Comparison of ENCODE assay signal across 17 cellular contexts in the genomic region with DNA sequence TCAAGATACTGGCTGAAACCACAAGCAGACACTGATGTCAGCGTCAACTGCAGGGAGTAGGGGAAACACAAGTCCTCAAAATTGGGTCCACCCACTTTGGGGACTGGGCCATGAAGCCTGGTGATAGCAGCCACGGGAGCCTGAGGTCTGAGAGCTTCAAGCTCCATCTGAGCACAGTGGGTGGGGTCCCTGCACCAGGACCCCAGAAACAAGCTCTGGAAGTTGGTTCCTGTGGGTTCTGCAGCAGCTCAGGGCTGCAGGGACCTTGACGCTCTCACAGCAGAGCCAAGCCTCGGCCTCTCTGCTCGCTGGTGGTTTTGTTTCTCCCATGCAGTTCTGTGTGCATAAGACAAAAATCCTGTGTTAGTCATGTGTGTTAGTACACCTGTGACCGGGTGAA. TPM values are rescaled to one million over a fixed set of nuclear protein-coding genes. Genes with fewer than 3 reads are reported as not detected.
DNase-seq lines count a peak whose midpoint lies in the region; ATAC-seq and TF ChIP-seq lines count a peak whose summit lies in the region.
"Had no signal": no experiment of that assay in that cellular context is flagged by ENCODE, and none has a peak within 500 bp of the region (broad histone marks: within the 10 kb centered on the region; RNA-seq: fewer than 3 reads in every experiment).

No MANE protein-coding gene starts in this region.

- H3K9me3 ChIP-seq in lower lobe of right lung, result no peaks in the 10 kb centered on the region

- H3K4me3 Mint-ChIP-seq in stimulated activated effector memory CD8-positive, alpha-beta T cell treated with anti-CD3 and anti-CD28 coated beads, Interleukin-12 subunit alpha, Interleukin-12 subunit beta, amount 100 ng/mL, for 72 hours, result no peak overlapping the region
- H3K4me3 Mint-ChIP-seq: T-helper 2 cell treated with Interferon-gamma antibody and Interleukin-4, amounts not matched to agents 5 μg/mL and 100 μg/mL, for 36 hours had no signal

- DNase-seq in RWPE1 (ENCODE audit: low spot score) (no peak), cerebellar cortex (ENCODE audit: low spot score) (peak; percentile 29), lower lobe of right lung (peak; percentile 38), ACHN (no peak)
- no peak for DNase-seq in stimulated activated effector memory CD8-positive, alpha-beta T cell treated with anti-CD3 and anti-CD28 coated beads, Interleukin-12 subunit alpha, Interleukin-12 subunit beta, amount 100 ng/mL, for 72 hours (ENCODE audit: low spot score in 2 of 2)
- DNase-seq: activated gamma-delta T cell, BE2C, kidney glomerular epithelial cell, NCI-H2029 treated with DMSO at 0.1 percent for 48 hours, NCI-H526 treated with DMSO at 0.1 percent for 48 hours, occipital lobe, substantia nigra had no signal

- intact Hi-C loops in lower lobe of right lung (cut with DNase I), result no loop called here

- peaks cover 35% of the 10 kb centered on the region for H3K4me1 Mint-ChIP-seq in stimulated activated effector memory CD8-positive, alpha-beta T cell treated with anti-CD3 and anti-CD28 coated beads, Interleukin-12 subunit alpha, Interleukin-12 subunit beta, amount 100 ng/mL, for 72 hours

- H3K36me3 Mint-ChIP-seq in stimulated activated effector memory CD8-positive, alpha-beta T cell treated with anti-CD3 and anti-CD28 coated beads, Interleukin-12 subunit alpha, Interleukin-12 subunit beta, amount 100 ng/mL, for 72 hours, result peaks cover 85% of the 10 kb centered on the region

- POLR2A ChIA-PET in RWPE1 (lab: Yijun Ruan, JAX; ENCODE audit: low non-redundant PET), result no interaction called here

- TF ChIP-seq CTCF in RWPE1 (conservative IDR thresholded peaks at IDR 0.05; ENCODE audit: low read depth), result no peak
- no peak for TF ChIP-seq CTCF in lower lobe of right lung (IDR thresholded peaks at IDR 0.05)

- H3K36me3 ChIP-seq in lower lobe of right lung, result peaks cover 77% of the 10 kb centered on the region

- H3K9me3 Mint-ChIP-seq in stimulated activated effector memory CD8-positive, alpha-beta T cell treated with anti-CD3 and anti-CD28 coated beads, Interleukin-12 subunit alpha, Interleukin-12 subunit beta, amount 100 ng/mL, for 72 hours, result no peaks in the 10 kb centered on the region
- H3K9me3 Mint-ChIP-seq: T-helper 2 cell treated with Interferon-gamma antibody and Interleukin-4, amounts not matched to agents 5 μg/mL and 100 μg/mL, for 36 hours had no signal

- H3K27ac ChIP-seq in RWPE1, result peak overlapping the region; percentile 49
- H3K27ac ChIP-seq in lower lobe of right lung, result no peak overlapping the region
- H3K27ac ChIP-seq: ascending aorta had no signal

- no peaks in the 10 kb centered on the region for H3K27me3 ChIP-seq in lower lobe of right lung (ENCODE audit: low read depth)
- H3K27me3 ChIP-seq: ascending aorta, BE2C had no signal

- H3K27ac Mint-ChIP-seq in stimulated activated effector memory CD8-positive, alpha-beta T cell treated with anti-CD3 and anti-CD28 coated beads, Interleukin-12 subunit alpha, Interleukin-12 subunit beta, amount 100 ng/mL, for 72 hours, result peak overlapping the region; percentile 37
- H3K27ac Mint-ChIP-seq: T-helper 2 cell treated with Interferon-gamma antibody and Interleukin-4, amounts not matched to agents 5 μg/mL and 100 μg/mL, for 36 hours had no signal

- in situ Hi-C loops in ACHN (cut with HindIII; ENCODE audit: low pct_ligation_motif_present, low pct_unique_long_range_greater_than_20kb, low sequenced_read_pairs), result no loop called here

- no peak overlapping the region for H3K4me3 ChIP-seq in lower lobe of right lung
- H3K4me3 ChIP-seq: ascending aorta had no signal

- CTCF ChIA-PET in RWPE1 (lab: Yijun Ruan, JAX), result no interaction called here

- TF ChIP-seq POLR2A in GM18505 (IDR thresholded peaks at IDR 0.05; ENCODE audit: borderline replicate concordance, extremely low read depth, insufficient read depth, insufficient read length), result no peak

- peaks cover 19% of the 10 kb centered on the region for H3K4me1 ChIP-seq in lower lobe of right lung
- H3K4me1 ChIP-seq: ascending aorta, BE2C had no signal

- ATAC-seq in lower lobe of right lung (no peak), HG02884 (IDR thresholded peaks at IDR 0.05; ENCODE audit: unreplicated experiment) (no peak), GM18505 (IDR thresholded peaks at IDR 0.05; ENCODE audit: unreplicated experiment) (no peak)
- ATAC-seq in stimulated activated effector memory CD8-positive, alpha-beta T cell treated with anti-CD3 and anti-CD28 coated beads, Interleukin-12 subunit alpha, Interleukin-12 subunit beta, amount 100 ng/mL, for 72 hours, result peak; percentile 48

RNA-seq across cellular contexts. Expression of gene CPLX1, which starts 54.5 kb away (rescaled TPM):
- total RNA-seq in lower lobe of right lung, result 3.9 TPM
- total RNA-seq: skeletal muscle tissue had no signal

Comparison
In these comparisons a context has a peak if more than half of its experiments do, and no peak if none do; other contexts are left out.
1. DNase-seq: peak in cerebellar cortex (single experiment) and lower lobe of right lung (single experiment); none in RWPE1 (single experiment), stimulated activated effector memory CD8-positive, alpha-beta T cell treated with anti-CD3 and anti-CD28 coated beads, Interleukin-12 subunit alpha, Interleukin-12 subunit beta, amount 100 ng/mL, for 72 hours (0 of 2) and ACHN (single experiment).